ENCODE assay signal across 12 cellular contexts in the genomic region with DNA sequence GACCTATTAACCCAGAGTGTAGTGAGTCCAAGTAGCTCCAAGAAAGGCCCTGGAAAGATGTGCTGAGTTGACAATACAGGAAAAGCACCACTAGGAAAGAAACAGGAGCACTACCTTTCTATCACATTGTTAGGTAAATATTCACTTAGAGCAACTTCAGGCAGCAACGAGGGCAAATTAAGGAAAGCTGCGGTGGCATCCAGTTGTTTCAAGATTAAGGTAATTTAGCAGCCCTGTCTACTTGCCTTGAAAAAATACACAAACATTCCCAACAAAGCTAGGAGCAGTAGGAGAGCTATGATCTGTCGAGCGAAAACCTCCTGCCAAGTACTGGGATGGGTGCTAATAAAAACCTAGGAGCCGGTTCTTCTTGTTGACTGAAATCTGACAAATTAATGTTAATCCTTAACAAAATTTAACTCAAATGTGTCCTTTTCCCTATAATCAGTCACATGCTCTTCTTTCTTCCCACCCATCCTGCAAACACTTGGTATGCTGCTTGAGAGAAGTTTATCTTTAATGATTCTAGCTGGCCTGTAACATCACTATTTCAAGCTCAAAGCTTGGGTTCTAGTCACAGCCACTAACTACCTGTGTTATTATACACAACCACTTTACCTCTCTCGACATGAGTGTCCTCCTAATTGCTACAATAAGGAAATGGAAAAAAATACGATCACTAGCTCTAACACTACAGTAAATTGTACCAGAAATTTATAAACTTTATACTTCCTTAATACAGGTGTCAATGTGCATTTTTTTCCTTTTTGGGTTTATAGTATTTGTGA. TPM values are rescaled to one million over a fixed set of nuclear protein-coding genes. Genes with fewer than 3 reads are reported as not detected.
A peak's percentile ranks its signal among the peaks of the same experiment; 100 is the strongest.
DNase-seq lines count a peak whose midpoint lies in the region; ATAC-seq, FAIRE-seq and TF ChIP-seq lines count a peak whose summit lies in the region.
"Had no signal": no experiment of that assay in that cellular context is flagged by ENCODE, and none has a peak within 500 bp of the region (broad histone marks: within the 10 kb centered on the region; RNA-seq: fewer than 3 reads in every experiment).

No MANE protein-coding gene starts in this region.

- peak overlapping the region; percentile 70 for H3K4me3 Mint-ChIP-seq in nephron progenitor cell

- WGBS in adrenal gland, 4 donors = 73 to 86% (median 80%) methylated on average over 7 of the region's 7 CpGs

- peaks cover 4% of the 10 kb centered on the region for H3K27me3 Mint-ChIP-seq in nephron progenitor cell (ENCODE audit: low read depth, poor library complexity)

- H3K9ac ChIP-seq in colonic mucosa (ENCODE audit: low read depth in 2 of 2, low read length in 2 of 2) = peak overlapping the region in 1 of 2 donors; percentile 53

- no peak overlapping the region for H3K4me3 ChIP-seq in colonic mucosa
- no peak overlapping the region for H3K4me3 ChIP-seq in adrenal gland

- no peaks in the 10 kb centered on the region for H3K9me3 ChIP-seq in colonic mucosa
- no peaks in the 10 kb centered on the region for H3K9me3 ChIP-seq in adrenal gland (replicated peaks in 1 of 3)
- H3K9me3 ChIP-seq: suprapubic skin had no signal

- DNase-seq in GM12891 (ENCODE audit: insufficient read length, low spot score) = no peak
- peak; percentile 31 for DNase-seq in NCI-H2029 (lab: John Stamatoyannopoulos, UW)
- no peak for DNase-seq in colonic mucosa
- no peak for DNase-seq in nephron progenitor cell
- DNase-seq in SKM-1 treated with dmso at 0.1 percent for 144 hours (lab: John Stamatoyannopoulos, UW; ENCODE audit: unreplicated experiment) = no peak
- no peak for DNase-seq in adrenal gland
- no peak for DNase-seq in NCI-H146 treated with DMSO at 0.1 percent for 48 hours (lab: John Stamatoyannopoulos, UW; ENCODE audit: unreplicated experiment)
- DNase-seq: spleen, T1000 had no signal

- peak overlapping the region; percentile 99 for H3K27ac ChIP-seq in colonic mucosa
- no peak overlapping the region for H3K27ac ChIP-seq in adrenal gland
- H3K27ac ChIP-seq: suprapubic skin had no signal

- peak overlapping the region; percentile 11 for H3K27ac Mint-ChIP-seq in nephron progenitor cell

- H3K36me3 Mint-ChIP-seq in nephron progenitor cell (ENCODE audit: low read depth) = peaks cover 52% of the 10 kb centered on the region

- peaks cover 35% of the 10 kb centered on the region for H3K4me1 Mint-ChIP-seq in nephron progenitor cell

- H3K27me3 ChIP-seq in colonic mucosa (no peaks in the 10 kb centered on the region), adrenal gland (no peaks in the 10 kb centered on the region)
- H3K27me3 ChIP-seq: spleen, suprapubic skin had no signal

- TF ChIP-seq POLR2A in GM12891 (IDR thresholded peaks at IDR 0.05; ENCODE audit: low read depth, low read length) (no peak), adrenal gland (IDR thresholded peaks at IDR 0.05) (no peak)

- intact Hi-C loops in colonic mucosa (cut with DNase I) = no loop called here
- intact Hi-C loops in adrenal gland (cut with DNase I) = no loop called here

- TF ChIP-seq CTCF in colonic mucosa (IDR thresholded peaks at IDR 0.05) (no peak), nephron progenitor cell (IDR thresholded peaks at IDR 0.05) (no peak), adrenal gland (IDR thresholded peaks at IDR 0.05) (no peak)

- H3K4me1 ChIP-seq in colonic mucosa = no peaks in the 10 kb centered on the region
- H3K4me1 ChIP-seq in adrenal gland (replicated peaks in 1 of 2) = peaks cover 5 to 15% of the 10 kb centered on the region in 2 donors

- H3K36me3 ChIP-seq in colonic mucosa (no peaks in the 10 kb centered on the region), adrenal gland (replicated peaks in 1 of 2) (no peaks in the 10 kb centered on the region)
- H3K36me3 ChIP-seq: suprapubic skin had no signal

- no peak for ATAC-seq in HG03159 (IDR thresholded peaks at IDR 0.05; ENCODE audit: unreplicated experiment)

- H3K9me3 Mint-ChIP-seq in nephron progenitor cell = peaks cover 52% of the 10 kb centered on the region

- FAIRE-seq in GM12891 (lab: Jason Lieb, UNC) = peak; percentile 23
- FAIRE-seq: H54 had no signal

TF ChIP-seq in GM12891, 5 proteins besides CTCF, POLR2A, EP300 and RAD21:
- TF ChIP-seq SPI1 (IDR thresholded peaks at IDR 0.05; ENCODE audit: low read depth, low read length) (no peak), PAX5 (IDR thresholded peaks at IDR 0.05; ENCODE audit: insufficient read depth, low read length, severe bottlenecking) (no peak), POLR2AphosphoS5 (IDR thresholded peaks at IDR 0.05; ENCODE audit: low read depth, low read length) (no peak), POU2F2 (IDR thresholded peaks at IDR 0.05; ENCODE audit: low read depth, low read length) (no peak), TAF1 (IDR thresholded peaks at IDR 0.05; ENCODE audit: low read depth, low read length) (no peak)

RNA-seq across cellular contexts. Expression of gene ACAA2, which starts 2.0 kb away (rescaled TPM):
- polyA plus RNA-seq in GM12891 (2012; ENCODE audit: low read depth, missing spikeins) = 44.3 TPM
- total RNA-seq in colonic mucosa = 100 to 1,000 TPM; 152 to 276 TPM
- total RNA-seq in adrenal gland = 100 to 1,000 TPM in 4 of 8 donors, 10 to 100 TPM in 4; 67.6 to 128 (median 105) TPM
- polyA plus RNA-seq in adrenal gland = 100 to 1,000 TPM in 1 of 3 donors, 10 to 100 TPM in 2; 21.4 to 197 (median 29.3) TPM
